1 cellular context compared by ENCODE assay signal in genomic region chr1:155228096-155228427, GRCh38.
TF ChIP-seq lines count a peak whose summit lies in the region.

No MANE protein-coding gene starts in this region.

TF ChIP-seq in endothelial cell of umbilical vein, 7 proteins besides CTCF, POLR2A, EP300 and RAD21:
- TF ChIP-seq JUN (IDR thresholded peaks at IDR 0.05; ENCODE audit: borderline replicate concordance, insufficient read depth, insufficient read length, low read depth) (no peak), MAX (IDR thresholded peaks at IDR 0.05; ENCODE audit: insufficient read depth, insufficient read length) (no peak), POLR2AphosphoS5 (IDR thresholded peaks at IDR 0.05; ENCODE audit: insufficient read depth, low read depth, low read length) (no peak), MYC (IDR thresholded peaks at IDR 0.05; ENCODE audit: low read depth, low read length) (no peak)
